In the genomic region with DNA sequence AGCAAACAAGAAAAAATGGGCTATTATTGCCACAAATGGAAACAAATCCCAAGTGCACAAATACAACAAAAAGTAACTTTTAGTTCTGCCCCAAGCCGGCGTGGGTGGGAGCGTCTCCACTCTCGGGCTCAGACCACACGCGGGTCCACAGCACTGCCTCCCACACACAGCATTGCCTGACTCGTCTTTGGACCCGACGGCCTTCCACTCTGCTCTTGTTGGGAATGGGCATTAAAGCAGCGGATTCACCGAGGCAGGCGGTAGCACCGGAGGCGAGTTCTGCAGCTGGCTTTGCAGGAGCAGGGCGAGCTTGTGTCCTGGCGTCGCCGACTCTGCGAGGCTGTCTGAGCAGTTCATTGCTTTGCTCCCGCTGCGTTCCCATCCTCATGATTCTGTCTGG, we compare ENCODE assay signal across 27 cellular contexts. TPM values are rescaled to one million over a fixed set of nuclear protein-coding genes. Genes with fewer than 3 reads are reported as not detected.
DNase-seq lines count a peak whose midpoint lies in the region; ATAC-seq and TF ChIP-seq lines count a peak whose summit lies in the region.
"Had no signal": no experiment of that assay in that cellular context is flagged by ENCODE, and none has a peak within 500 bp of the region (broad histone marks: within the 10 kb centered on the region; RNA-seq: fewer than 3 reads in every experiment).

No MANE protein-coding gene starts in this region.

- H3K27ac ChIP-seq in heart right ventricle (no peak overlapping the region), left ventricle myocardium inferior (replicated peaks) (no peak overlapping the region), neuronal stem cell (replicated peaks; ENCODE audit: low read length) (no peak overlapping the region), testis (no peak overlapping the region), thyroid gland (no peak overlapping the region)
- H3K27ac ChIP-seq: BLaER1 had no signal

- H4K8ac ChIP-seq in neuronal stem cell (ENCODE audit: low read depth, low read length): no peak overlapping the region

- TF ChIP-seq POLR2A in testis (IDR thresholded peaks at IDR 0.05) (no peak), thyroid gland (IDR thresholded peaks at IDR 0.05) (no peak)

- no peak overlapping the region for H3K23ac ChIP-seq in neuronal stem cell (ENCODE audit: low read depth, low read length, poor library complexity)

- TF ChIP-seq CTCF in heart right ventricle (IDR thresholded peaks at IDR 0.05): no peak
- TF ChIP-seq CTCF in left ventricle myocardium inferior (IDR thresholded peaks at IDR 0.05; ENCODE audit: borderline replicate concordance): no peak
- TF ChIP-seq CTCF in testis (IDR thresholded peaks at IDR 0.05): no peak
- no peak for TF ChIP-seq CTCF in thyroid gland (IDR thresholded peaks at IDR 0.05)

- WGBS in heart right ventricle, 2 donors: 98% methylated on average over 21 of the region's 21 CpGs
- WGBS in neuronal stem cell (ENCODE audit: extremely low coverage in 2 of 2, insufficient read length in 2 of 2, insufficient replicate concordance in 1 of 2), 2 donors: no CpG with 5 or more reads among the region's 21 CpGs
- 80 to 86% methylated on average over 21 of the region's 21 CpGs for WGBS in testis, 2 donors
- WGBS in thyroid gland, 2 donors: 96 to 97% methylated on average over 21 of the region's 21 CpGs

- no peak overlapping the region for H2BK15ac ChIP-seq in neuronal stem cell (ENCODE audit: low read length)

- H3K4ac ChIP-seq in neuronal stem cell (ENCODE audit: low read length): no peak overlapping the region

- no peak overlapping the region for H3K4me2 ChIP-seq in neuronal stem cell (ENCODE audit: insufficient read depth, low read length, poor library complexity, severe bottlenecking)
- H3K4me2 ChIP-seq: BLaER1 had no signal

- H3K4me1 ChIP-seq in heart right ventricle (peaks cover 0 to 5% (median 0%) of the 10 kb centered on the region in 9 donors), left ventricle myocardium inferior (no peaks in the 10 kb centered on the region), neuronal stem cell (ENCODE audit: control insufficient read depth in 2 of 2, insufficient read depth in 1 of 2, low read depth in 1 of 2, low read length in 2 of 2) (peaks cover 0 to 9% of the 10 kb centered on the region in 2 donors), testis (no peaks in the 10 kb centered on the region), thyroid gland (no peaks in the 10 kb centered on the region)
- H3K4me1 ChIP-seq: BE2C had no signal

- H3K9ac ChIP-seq in neuronal stem cell (ENCODE audit: low read depth, low read length, poor library complexity): no peak overlapping the region
- H3K9ac ChIP-seq: BLaER1 had no signal

- H4K91ac ChIP-seq in neuronal stem cell (ENCODE audit: low read depth, low read length, poor library complexity): no peak overlapping the region

- H3K9me3 ChIP-seq in heart right ventricle: no peaks in the 10 kb centered on the region
- no peaks in the 10 kb centered on the region for H3K9me3 ChIP-seq in left ventricle myocardium inferior (replicated peaks)
- no peaks in the 10 kb centered on the region for H3K9me3 ChIP-seq in neuronal stem cell (replicated peaks in 1 of 2; ENCODE audit: control insufficient read depth in 2 of 2, insufficient read depth in 1 of 2, low read depth in 1 of 2, low read length in 2 of 2)
- H3K9me3 ChIP-seq in testis: no peaks in the 10 kb centered on the region
- no peaks in the 10 kb centered on the region for H3K9me3 ChIP-seq in thyroid gland
- H3K9me3 ChIP-seq: BE2C, BLaER1 had no signal

- DNase-seq in Right ventricle myocardium superior (peak; percentile 25), heart right ventricle (no peak), left ventricle myocardium superior (peak; percentile 15), left ventricle myocardium inferior (no peak), neuronal stem cell (ENCODE audit: low spot score) (no peak), testis (peak; percentile 26), thyroid gland (no peak), occipital lobe (lab: John Stamatoyannopoulos, UW) (no peak)
- DNase-seq: 8988T; ACHN; BE2C; C1 segment of cervical spinal cord; CD4-positive, alpha-beta memory T cell; CD4-positive, CD25-positive, alpha-beta regulatory T cell; COR-L47; DMS 273 treated with DMSO at 0.1 percent for 48 hours; DMS153; DMS53; DMS79; DND-41; GF-D8 had no signal

- H2BK120ac ChIP-seq in neuronal stem cell (ENCODE audit: low read depth, low read length): no peak overlapping the region

- no peak overlapping the region for H2BK12ac ChIP-seq in neuronal stem cell (ENCODE audit: low read length)

- H3K18ac ChIP-seq in neuronal stem cell (ENCODE audit: low read length): peak overlapping the region; percentile 44

- no peak overlapping the region for H2BK5ac ChIP-seq in neuronal stem cell (ENCODE audit: low read length)

- H3K79me1 ChIP-seq in neuronal stem cell (ENCODE audit: low read depth, low read length): no peaks in the 10 kb centered on the region

- no peak overlapping the region for H3K14ac ChIP-seq in neuronal stem cell (ENCODE audit: low read length)

- H3K4me3 ChIP-seq in heart right ventricle: no peak overlapping the region
- no peak overlapping the region for H3K4me3 ChIP-seq in left ventricle myocardium inferior
- no peak overlapping the region for H3K4me3 ChIP-seq in neuronal stem cell (ENCODE audit: low read length in 2 of 2)
- H3K4me3 ChIP-seq in testis: no peak overlapping the region
- no peak overlapping the region for H3K4me3 ChIP-seq in thyroid gland (replicated peaks in 1 of 3)
- H3K4me3 ChIP-seq: BLaER1 had no signal

- intact Hi-C loops in Right ventricle myocardium superior (cut with DNase I) (no loop called here), heart right ventricle (cut with DNase I) (no loop called here), left ventricle myocardium superior (cut with micrococcal nuclease) (no loop called here), left ventricle myocardium inferior (cut with micrococcal nuclease) (no loop called here), testis (cut with DNase I; ENCODE audit: low total_unique reads) (no loop called here), thyroid gland (cut with DNase I) (no loop called here)

- H2AK5ac ChIP-seq in neuronal stem cell (ENCODE audit: low read depth, low read length): no peak overlapping the region

- H2AFZ ChIP-seq in neuronal stem cell (ENCODE audit: low read length): no peak overlapping the region

- peaks cover 0 to 100% (median 56%) of the 10 kb centered on the region in 9 donors for H3K36me3 ChIP-seq in heart right ventricle
- H3K36me3 ChIP-seq in left ventricle myocardium inferior: peaks cover 94% of the 10 kb centered on the region
- peaks cover 15 to 86% of the 10 kb centered on the region in 2 donors for H3K36me3 ChIP-seq in neuronal stem cell (replicated peaks in 1 of 2; ENCODE audit: control insufficient read depth in 2 of 2, insufficient read depth in 2 of 2, low read length in 2 of 2)
- H3K36me3 ChIP-seq in testis (ENCODE audit: low read depth, missing control alignments): no peaks in the 10 kb centered on the region
- H3K36me3 ChIP-seq in thyroid gland: peaks cover 41 to 51% of the 10 kb centered on the region in 2 donors
- H3K36me3 ChIP-seq: BE2C had no signal

- ATAC-seq in Right ventricle myocardium superior (ENCODE audit: poor library complexity): no peak
- ATAC-seq in heart right ventricle: no peak
- no peak for ATAC-seq in left ventricle myocardium superior

- H3K27me3 ChIP-seq in heart right ventricle: no peaks in the 10 kb centered on the region
- no peaks in the 10 kb centered on the region for H3K27me3 ChIP-seq in left ventricle myocardium inferior (ENCODE audit: low read depth)
- H3K27me3 ChIP-seq in neuronal stem cell (ENCODE audit: control insufficient read depth in 3 of 3, insufficient read depth in 3 of 3, low read depth in 1 of 3, low read length in 3 of 3): no peaks in the 10 kb centered on the region
- H3K27me3 ChIP-seq in testis: no peaks in the 10 kb centered on the region
- no peaks in the 10 kb centered on the region for H3K27me3 ChIP-seq in thyroid gland
- H3K27me3 ChIP-seq: BE2C, BLaER1 had no signal

RNA-seq across cellular contexts. Expression of a gene that starts 23.0 kb away (rescaled TPM):
- total RNA-seq in Right ventricle myocardium superior (18.5 TPM), heart right ventricle (10 to 100 TPM; 13.4 to 31.4 (median 16.0) TPM), left ventricle myocardium superior (20.5 TPM), left ventricle myocardium inferior (17.5 TPM), testis (10 to 100 TPM; 75.7 to 91.2 TPM), thyroid gland (100 to 1,000 TPM in 1 of 4 donors, 10 to 100 TPM in 3; 41.9 to 102 (median 54.7) TPM), occipital lobe (22.0 TPM)
- polyA plus RNA-seq in heart right ventricle (10 to 100 TPM; 25.6 to 32.0 TPM), testis (ENCODE audit: insufficient read depth, low read depth, low replicate concordance) (79.4 TPM)
- 16.3 TPM for polyA plus RNA-seq in neuronal stem cell (2013, experiment 1 of 2)
- polyA plus RNA-seq in neuronal stem cell (2013, experiment 2 of 2): 16.8 TPM

RNA-seq across cellular contexts. Expression of a gene that starts 27.8 kb away (rescaled TPM):
- total RNA-seq in Right ventricle myocardium superior (48.5 TPM), heart right ventricle (10 to 100 TPM; 24.9 to 49.6 (median 31.0) TPM), left ventricle myocardium superior (41.3 TPM), left ventricle myocardium inferior (39.1 TPM), testis (100 to 1,000 TPM in 1 of 2 donors, 10 to 100 TPM in 1; 54.2 to 101 TPM), thyroid gland (10 to 100 TPM in 3 of 4 donors, 1 to 10 TPM in 1; 8.3 to 32.0 (median 23.7) TPM), occipital lobe (24.2 TPM)
- polyA plus RNA-seq in heart right ventricle (10 to 100 TPM; 13.5 to 16.0 TPM), testis (ENCODE audit: insufficient read depth, low read depth, low replicate concordance) (65.3 TPM)
- polyA plus RNA-seq in neuronal stem cell (2013, experiment 1 of 2): 138 TPM
- 140 TPM for polyA plus RNA-seq in neuronal stem cell (2013, experiment 2 of 2)

RNA-seq across cellular contexts. Expression of a gene that starts 51.0 kb away (rescaled TPM):
- total RNA-seq in Right ventricle myocardium superior (not detected), heart right ventricle (under 1 TPM in 1 of 10 donors, not detected in 9; 0.20 TPM), left ventricle myocardium superior (not detected), left ventricle myocardium inferior (not detected), testis (1 to 10 TPM in 1 of 2 donors, under 1 TPM in 1; 0.94 to 1.7 TPM), thyroid gland (1 to 10 TPM in 1 of 4 donors, not detected in 3; 1.2 TPM), occipital lobe (not detected)
- polyA plus RNA-seq in heart right ventricle (under 1 TPM in 1 of 2 donors, not detected in 1; 0.01 TPM), testis (ENCODE audit: insufficient read depth, low read depth, low replicate concordance) (1.7 TPM)
- 0.03 TPM for polyA plus RNA-seq in neuronal stem cell (2013, experiment 1 of 2)
- polyA plus RNA-seq in neuronal stem cell (2013, experiment 2 of 2): not detected
- total RNA-seq: A673; CD4-positive, alpha-beta memory T cell; CD4-positive, CD25-positive, alpha-beta regulatory T cell; CD8-positive, alpha-beta memory T cell; Daoy had no signal
- polyA plus RNA-seq: AG04450; CD14-positive monocyte; CD4-positive, alpha-beta memory T cell; CD4-positive, CD25-positive, alpha-beta regulatory T cell; CD8-positive, alpha-beta memory T cell had no signal

Comparison
In these comparisons a context has a peak if more than half of its experiments do, and no peak if none do; other contexts are left out.
1. DNase-seq: peak in Right ventricle myocardium superior (single experiment), left ventricle myocardium superior (single experiment) and testis (single experiment); none in heart right ventricle (0 of 2), left ventricle myocardium inferior (single experiment), neuronal stem cell (single experiment), thyroid gland (0 of 2) and occipital lobe (single experiment).